ENCODE assay signal across 31 cellular contexts in genomic region chr9:18989097-18989496, GRCh38. TPM values are rescaled to one million over a fixed set of nuclear protein-coding genes. Genes with fewer than 3 reads are reported as not detected.
"Had no signal": no experiment of that assay in that cellular context is flagged by ENCODE, and none has a peak within 500 bp of the region (broad histone marks: within the 10 kb centered on the region; RNA-seq: fewer than 3 reads in every experiment).

No MANE protein-coding gene starts in this region.

- DNase-seq: colonic mucosa; cortex of kidney; dermis blood vessel endothelial cell; dorsolateral prefrontal cortex; effector CD4-positive, alpha-beta T cell; effector CD8-positive, alpha-beta T cell; effector memory CD4-positive, alpha-beta T cell; effector memory CD8-positive, alpha-beta T cell; endodermal cell; erythroblast; esophagus squamous epithelium; foreskin fibroblast; foreskin keratinocyte; foreskin melanocyte; gastrocnemius medialis; glutamatergic neuron; head of caudate nucleus; heart left ventricle; hippocampal formation had no signal

- H3K27me3 ChIP-seq: colonic mucosa, dorsolateral prefrontal cortex, esophagus muscularis mucosa, esophagus squamous epithelium, foreskin keratinocyte, gastrocnemius medialis, gastroesophageal sphincter, heart left ventricle, hepatocyte had no signal

- H3K79me2 ChIP-seq: hepatocyte had no signal

- H3K4me2 ChIP-seq: hepatocyte had no signal

- H3K4me3 ChIP-seq: colonic mucosa, coronary artery, dorsolateral prefrontal cortex, esophagus muscularis mucosa, esophagus squamous epithelium, gastrocnemius medialis, gastroesophageal sphincter, heart left ventricle, hepatocyte had no signal

- H3K9me3 ChIP-seq: colonic mucosa, esophagus squamous epithelium, gastrocnemius medialis had no signal

- ATAC-seq: effector memory CD8-positive, alpha-beta T cell; esophagus mucosa; foreskin keratinocyte; gastrocnemius medialis; gastroesophageal sphincter; heart left ventricle had no signal

- H3K36me3 ChIP-seq: colonic mucosa, esophagus muscularis mucosa, esophagus squamous epithelium, gastrocnemius medialis, gastroesophageal sphincter, heart left ventricle had no signal

- H3K4me1 ChIP-seq: colonic mucosa, esophagus muscularis mucosa, foreskin keratinocyte, gastrocnemius medialis, gastroesophageal sphincter, heart left ventricle had no signal

- H3K27ac ChIP-seq: colonic mucosa, coronary artery, dorsolateral prefrontal cortex, epithelial cell of prostate, esophagus muscularis mucosa, esophagus squamous epithelium, foreskin keratinocyte, gastrocnemius medialis, gastroesophageal sphincter, heart left ventricle, hepatocyte had no signal

- H2AFZ ChIP-seq: hepatocyte had no signal

RNA-seq across cellular contexts. Expression of gene SAXO1, which starts 43.9 kb away (rescaled TPM):
- total RNA-seq: colonic mucosa, dermis blood vessel endothelial cell, dermis microvascular lymphatic vessel endothelial cell, endothelial cell of umbilical vein, epithelial cell of proximal tubule, esophagus mucosa, esophagus squamous epithelium, fibroblast of villous mesenchyme, foreskin keratinocyte, frontal cortex, glomerular endothelial cell, hepatocyte had no signal
- polyA plus RNA-seq: endothelial cell of umbilical vein, foreskin keratinocyte, heart left ventricle had no signal
